ENCODE assay signal across 17 cellular contexts in genomic region chr11:115527534-115528125, GRCh38. TPM values are rescaled to one million over a fixed set of nuclear protein-coding genes. Genes with fewer than 3 reads are reported as not detected.
A peak's percentile ranks its signal among the peaks of the same experiment; 100 is the strongest.
DNase-seq lines count a peak whose midpoint lies in the region; ATAC-seq and TF ChIP-seq lines count a peak whose summit lies in the region.
"Had no signal": no experiment of that assay in that cellular context is flagged by ENCODE, and none has a peak within 500 bp of the region (broad histone marks: within the 10 kb centered on the region; RNA-seq: fewer than 3 reads in every experiment).

No MANE protein-coding gene starts in this region.

- H3K27me3 ChIP-seq in hepatocyte (no peaks in the 10 kb centered on the region), prostate gland (replicated peaks; ENCODE audit: insufficient read depth) (no peaks in the 10 kb centered on the region), vagina (no peaks in the 10 kb centered on the region)

- no peaks in the 10 kb centered on the region for H3K36me3 Mint-ChIP-seq in glutamatergic neuron (ENCODE audit: unreplicated experiment)
- H3K36me3 Mint-ChIP-seq: natural killer cell had no signal

- intact Hi-C loops in prostate gland (cut with DNase I): no loop called here
- intact Hi-C loops in vagina (cut with DNase I): no loop called here

- H3K79me2 ChIP-seq in hepatocyte: no peaks in the 10 kb centered on the region

- H3K9me2 ChIP-seq in hepatocyte (replicated peaks; ENCODE audit: insufficient read depth): no peaks in the 10 kb centered on the region

- H3K9me3 ChIP-seq in hepatocyte (ENCODE audit: low read depth) (no peaks in the 10 kb centered on the region), prostate gland (no peaks in the 10 kb centered on the region), vagina (no peaks in the 10 kb centered on the region)

- H3K4me3 ChIP-seq in hepatocyte: no peak overlapping the region
- no peak overlapping the region for H3K4me3 ChIP-seq in prostate gland
- no peak overlapping the region for H3K4me3 ChIP-seq in vagina
- H3K4me3 ChIP-seq: left ventricle myocardium inferior had no signal

- H3K4me1 ChIP-seq in hepatocyte (ENCODE audit: insufficient read depth) (no peaks in the 10 kb centered on the region), prostate gland (replicated peaks) (no peaks in the 10 kb centered on the region), vagina (no peaks in the 10 kb centered on the region)

- H2AFZ ChIP-seq in hepatocyte: no peak overlapping the region

- 77% methylated on average over 2 of the region's 2 CpGs for WGBS in hepatocyte (ENCODE audit: low lambda C conversion rate, missing lambda C conversion rate)
- 78% methylated on average over 2 of the region's 2 CpGs for WGBS in prostate gland

- peak; percentile 78 for DNase-seq in HT-29 (ENCODE audit: low spot score)
- peak; percentile 81 for DNase-seq in NCI-H510A (lab: John Stamatoyannopoulos, UW)
- DNase-seq in hepatocyte (ENCODE audit: low spot score): peak; percentile 48
- DNase-seq in prostate gland (ENCODE audit: low spot score): peak; percentile 36
- DNase-seq in stimulated activated naive CD8-positive, alpha-beta T cell treated with anti-CD3 and anti-CD28 coated beads, Interleukin-15, amount 100 ng/mL, for 72 hours: no peak
- DNase-seq in glutamatergic neuron: no peak
- no peak for DNase-seq in vagina (ENCODE audit: extremely low spot score in 2 of 2)
- DNase-seq: activated CD4-positive, alpha-beta T cell treated with anti-CD3 and anti-CD28 coated beads for 4 hours; activated naive CD8-positive, alpha-beta T cell treated with anti-CD3 and anti-CD28 coated beads, Interleukin-2, amount 50 U/mL, for 24 hours; cerebellar nuclear complex; natural killer cell; NCI-H2171; RPMI8226; stimulated activated naive CD4-positive, alpha-beta T cell treated with Interleukin-2 at 50 U/mL for 16 hours had no signal

- no peak overlapping the region for H3K27ac Mint-ChIP-seq in stimulated activated naive CD8-positive, alpha-beta T cell treated with anti-CD3 and anti-CD28 coated beads, Interleukin-15, amount 100 ng/mL, for 72 hours
- no peak overlapping the region for H3K27ac Mint-ChIP-seq in glutamatergic neuron (ENCODE audit: unreplicated experiment)
- H3K27ac Mint-ChIP-seq: activated naive CD8-positive, alpha-beta T cell treated with anti-CD3 and anti-CD28 coated beads, Interleukin-2, amount 50 U/mL, for 24 hours; natural killer cell had no signal

- H3K9me3 Mint-ChIP-seq in stimulated activated naive CD8-positive, alpha-beta T cell treated with anti-CD3 and anti-CD28 coated beads, Interleukin-15, amount 100 ng/mL, for 72 hours: no peaks in the 10 kb centered on the region
- H3K9me3 Mint-ChIP-seq in glutamatergic neuron (ENCODE audit: unreplicated experiment): peaks cover 3% of the 10 kb centered on the region
- H3K9me3 Mint-ChIP-seq: activated naive CD8-positive, alpha-beta T cell treated with anti-CD3 and anti-CD28 coated beads, Interleukin-2, amount 50 U/mL, for 24 hours; natural killer cell had no signal

- H3K36me3 ChIP-seq in hepatocyte (replicated peaks; ENCODE audit: insufficient read depth, low read depth) (no peaks in the 10 kb centered on the region), prostate gland (no peaks in the 10 kb centered on the region), vagina (no peaks in the 10 kb centered on the region)
- H3K36me3 ChIP-seq: left ventricle myocardium inferior had no signal

- H3K27ac ChIP-seq in hepatocyte: peak overlapping the region; percentile 34
- H3K27ac ChIP-seq in prostate gland: no peak overlapping the region
- no peak overlapping the region for H3K27ac ChIP-seq in vagina
- H3K27ac ChIP-seq: C4-2B had no signal

- no peaks in the 10 kb centered on the region for H3K4me1 Mint-ChIP-seq in stimulated activated naive CD8-positive, alpha-beta T cell treated with anti-CD3 and anti-CD28 coated beads, Interleukin-15, amount 100 ng/mL, for 72 hours
- H3K4me1 Mint-ChIP-seq in glutamatergic neuron (ENCODE audit: low read depth, unreplicated experiment): peaks cover 40% of the 10 kb centered on the region
- H3K4me1 Mint-ChIP-seq: activated naive CD8-positive, alpha-beta T cell treated with anti-CD3 and anti-CD28 coated beads, Interleukin-2, amount 50 U/mL, for 24 hours; natural killer cell had no signal

- H4K20me1 ChIP-seq in hepatocyte (ENCODE audit: insufficient read depth, poor library complexity, severe bottlenecking): no peaks in the 10 kb centered on the region

- peaks cover 16% of the 10 kb centered on the region for H3K27me3 Mint-ChIP-seq in stimulated activated naive CD8-positive, alpha-beta T cell treated with anti-CD3 and anti-CD28 coated beads, Interleukin-15, amount 100 ng/mL, for 72 hours
- H3K27me3 Mint-ChIP-seq in glutamatergic neuron (ENCODE audit: unreplicated experiment): peaks cover 3% of the 10 kb centered on the region

- TF ChIP-seq POLR2A in prostate gland (IDR thresholded peaks at IDR 0.05) (no peak), vagina (IDR thresholded peaks at IDR 0.05) (no peak)

- no peak for TF ChIP-seq CTCF in hepatocyte (IDR thresholded peaks at IDR 0.05; ENCODE audit: poor library complexity)
- TF ChIP-seq CTCF in prostate gland (IDR thresholded peaks at IDR 0.05): no peak
- TF ChIP-seq CTCF in glutamatergic neuron (IDR thresholded peaks at IDR 0.05; ENCODE audit: partially characterized antibody, unreplicated experiment): no peak
- no peak for TF ChIP-seq CTCF in vagina (IDR thresholded peaks at IDR 0.05)

- ATAC-seq in stimulated activated naive CD8-positive, alpha-beta T cell treated with anti-CD3 and anti-CD28 coated beads, Interleukin-15, amount 100 ng/mL, for 72 hours: no peak
- no peak for ATAC-seq in GM19455 (IDR thresholded peaks at IDR 0.05; ENCODE audit: unreplicated experiment)
- ATAC-seq: activated naive CD8-positive, alpha-beta T cell treated with anti-CD3 and anti-CD28 coated beads, Interleukin-2, amount 50 U/mL, for 24 hours; natural killer cell had no signal

- no peak overlapping the region for H3K4me2 ChIP-seq in hepatocyte

- no peak overlapping the region for H3K4me3 Mint-ChIP-seq in stimulated activated naive CD8-positive, alpha-beta T cell treated with anti-CD3 and anti-CD28 coated beads, Interleukin-15, amount 100 ng/mL, for 72 hours
- H3K4me3 Mint-ChIP-seq in glutamatergic neuron (ENCODE audit: unreplicated experiment): no peak overlapping the region
- H3K4me3 Mint-ChIP-seq: activated naive CD8-positive, alpha-beta T cell treated with anti-CD3 and anti-CD28 coated beads, Interleukin-2, amount 50 U/mL, for 24 hours; natural killer cell had no signal

RNA-seq across cellular contexts. Expression of gene CADM1, which starts 23.4 kb away (rescaled TPM):
- not detected in 2 replicates for total RNA-seq in HT-29 (2014; rRNA removed; shearing (Covaris generic))
- total RNA-seq in hepatocyte: 39.1 and 48.4 TPM in 2 replicates
- 54.3 and 74.4 TPM in 2 replicates for polyA plus RNA-seq in hepatocyte
- 100 to 1,000 TPM in 1 of 2 donors, 10 to 100 TPM in 1; 49.6 to 137 TPM for total RNA-seq in prostate gland
- 1,339 TPM for total RNA-seq in glutamatergic neuron (ENCODE audit: unreplicated experiment)
- 37.1 TPM for total RNA-seq in vagina

Comparison
In these comparisons a context has a peak if more than half of its experiments do, and no peak if none do; other contexts are left out.
1. DNase-seq: peak in HT-29 (single experiment), NCI-H510A (single experiment), hepatocyte (single experiment) and prostate gland (single experiment); none in stimulated activated naive CD8-positive, alpha-beta T cell treated with anti-CD3 and anti-CD28 coated beads, Interleukin-15, amount 100 ng/mL, for 72 hours (0 of 2), glutamatergic neuron (single experiment) and vagina (0 of 2).
2. RNA of gene CADM1, which starts 23.4 kb away (total RNA-seq): 1,339 TPM in glutamatergic neuron (single experiment), 49.6 to 137 TPM in prostate gland, 39.1 to 48.4 TPM in hepatocyte and 37.1 TPM in vagina (single experiment); not detected in HT-29; every median in the first group is over 10 times any median in the second.